ENCODE assay signal across 1 cellular context in genomic region chr17:72365857-72366415, GRCh38.
TF ChIP-seq lines count a peak whose summit lies in the region.

No MANE protein-coding gene starts in this region.

TF ChIP-seq in SK-N-SH, 30 proteins besides CTCF, POLR2A, EP300 and RAD21 (continued from another document):
- no peak for TF ChIP-seq IRF3 (IDR thresholded peaks at IDR 0.05; ENCODE audit: low read depth, low read length)
- TF ChIP-seq NFIC (IDR thresholded peaks at IDR 0.05; ENCODE audit: borderline replicate concordance): peak; percentile 68; the same call in 1 of the 2 replicates
- no peak for TF ChIP-seq USF1 (IDR thresholded peaks at IDR 0.05; ENCODE audit: borderline replicate concordance, low read depth)
- no peak for TF ChIP-seq ELF1 (IDR thresholded peaks at IDR 0.05)
- no peak for TF ChIP-seq USF2 (IDR thresholded peaks at IDR 0.05; ENCODE audit: borderline replicate concordance, low read depth, low read length)
- TF ChIP-seq FOSL2 (IDR thresholded peaks at IDR 0.05; ENCODE audit: borderline replicate concordance, low read depth): no peak
- TF ChIP-seq TCF12 (IDR thresholded peaks at IDR 0.05): peak; percentile 94
- no peak for TF ChIP-seq GATA2 (CRISPR knock-in tag; IDR thresholded peaks at IDR 0.05)
- no peak for TF ChIP-seq REST (IDR thresholded peaks at IDR 0.05; ENCODE audit: low read depth, low read length)
- TF ChIP-seq SIN3A (IDR thresholded peaks at IDR 0.05; ENCODE audit: borderline replicate concordance, low read depth, low read length): no peak
- no peak for TF ChIP-seq MXI1 (IDR thresholded peaks at IDR 0.05; ENCODE audit: low read depth, low read length)
- no peak for TF ChIP-seq RCOR1 (IDR thresholded peaks at IDR 0.05; ENCODE audit: low read length)
- TF ChIP-seq FOXM1 (IDR thresholded peaks at IDR 0.05; ENCODE audit: low read depth): no peak
- peak; percentile 38; the same call in 1 of the 2 replicates for TF ChIP-seq MAX (IDR thresholded peaks at IDR 0.05; ENCODE audit: low read depth)
- TF ChIP-seq TEAD4 (IDR thresholded peaks at IDR 0.05; ENCODE audit: borderline replicate concordance, insufficient read depth): no peak
- no peak for TF ChIP-seq NRF1 (IDR thresholded peaks at IDR 0.05; ENCODE audit: low read depth, low read length)
- peak; percentile 51; the same call in 1 of the 2 replicates for TF ChIP-seq PBX3 (IDR thresholded peaks at IDR 0.05)
- no peak for TF ChIP-seq RFX5 (IDR thresholded peaks at IDR 0.05; ENCODE audit: low read length)
- no peak for TF ChIP-seq YY1 (IDR thresholded peaks at IDR 0.05; ENCODE audit: low read depth)
- TF ChIP-seq JUND (IDR thresholded peaks at IDR 0.05): no peak
